In genomic region chrX:37825225-37825842, GRCh38 we compare ENCODE assay signal across 8 cellular contexts. TPM values are rescaled to one million over a fixed set of nuclear protein-coding genes. Genes with fewer than 3 reads are reported as not detected.
DNase-seq lines count a peak whose midpoint lies in the region; ATAC-seq, FAIRE-seq and TF ChIP-seq lines count a peak whose summit lies in the region.

No MANE protein-coding gene starts in this region.

- in situ Hi-C loops in ACHN (cut with HindIII; ENCODE audit: low pct_ligation_motif_present, low pct_unique_long_range_greater_than_20kb, low sequenced_read_pairs): no loop called here

- ATAC-seq in HG03175 (IDR thresholded peaks at IDR 0.05; ENCODE audit: unreplicated experiment) (peak; percentile 83), GM21717 (IDR thresholded peaks at IDR 0.05; ENCODE audit: unreplicated experiment) (no peak)

- peak; percentile 83 for TF ChIP-seq CTCF in GM12801 (IDR thresholded peaks at IDR 0.05; ENCODE audit: extremely low read depth, insufficient read length)

- FAIRE-seq in islet of Langerhans (lab: Jason Lieb, UNC): peak; percentile 92

- DNase-seq in ACHN (peak; percentile 18), RPMI7951 (ENCODE audit: low read depth) (peak; percentile 35), amniotic epithelial cell (ENCODE audit: low read depth) (peak; percentile 11)
- DNase-seq in stimulated activated CD4-positive, alpha-beta T cell treated with anti-CD3 and anti-CD28 coated beads, TNF-alpha, amount 100 ng/mL, for 1 hour (ENCODE audit: low read depth in 3 of 3, low spot score in 1 of 3): peak in 2 of 3 donors; percentile 10 to 18

RNA-seq across cellular contexts. Expression of gene DYNLT3, which starts 22.0 kb away (rescaled TPM):
- total RNA-seq in RPMI7951 (2014; rRNA removed; shearing (Covaris generic)): 130 and 157 TPM in 2 replicates

RNA-seq across cellular contexts. Expression of gene CYBB, which starts 45.5 kb away (rescaled TPM):
- not detected in 2 replicates for total RNA-seq in RPMI7951 (2014; rRNA removed; shearing (Covaris generic))
